Comparison of ENCODE assay signal across 1 cellular context in genomic region chr1:26168410-26169167, GRCh38.
A peak's percentile ranks its signal among the peaks of the same experiment; 100 is the strongest.
TF ChIP-seq lines count a peak whose summit lies in the region.

Gene C1orf232, minus strand, starts transcription at chr1:26168963. Its CDS starts 464 bp downstream, at chr1:26168499.

TF ChIP-seq in K562, 482 proteins besides CTCF, POLR2A, EP300 and RAD21 (continued from another document):
- TF ChIP-seq, protein P1, sequence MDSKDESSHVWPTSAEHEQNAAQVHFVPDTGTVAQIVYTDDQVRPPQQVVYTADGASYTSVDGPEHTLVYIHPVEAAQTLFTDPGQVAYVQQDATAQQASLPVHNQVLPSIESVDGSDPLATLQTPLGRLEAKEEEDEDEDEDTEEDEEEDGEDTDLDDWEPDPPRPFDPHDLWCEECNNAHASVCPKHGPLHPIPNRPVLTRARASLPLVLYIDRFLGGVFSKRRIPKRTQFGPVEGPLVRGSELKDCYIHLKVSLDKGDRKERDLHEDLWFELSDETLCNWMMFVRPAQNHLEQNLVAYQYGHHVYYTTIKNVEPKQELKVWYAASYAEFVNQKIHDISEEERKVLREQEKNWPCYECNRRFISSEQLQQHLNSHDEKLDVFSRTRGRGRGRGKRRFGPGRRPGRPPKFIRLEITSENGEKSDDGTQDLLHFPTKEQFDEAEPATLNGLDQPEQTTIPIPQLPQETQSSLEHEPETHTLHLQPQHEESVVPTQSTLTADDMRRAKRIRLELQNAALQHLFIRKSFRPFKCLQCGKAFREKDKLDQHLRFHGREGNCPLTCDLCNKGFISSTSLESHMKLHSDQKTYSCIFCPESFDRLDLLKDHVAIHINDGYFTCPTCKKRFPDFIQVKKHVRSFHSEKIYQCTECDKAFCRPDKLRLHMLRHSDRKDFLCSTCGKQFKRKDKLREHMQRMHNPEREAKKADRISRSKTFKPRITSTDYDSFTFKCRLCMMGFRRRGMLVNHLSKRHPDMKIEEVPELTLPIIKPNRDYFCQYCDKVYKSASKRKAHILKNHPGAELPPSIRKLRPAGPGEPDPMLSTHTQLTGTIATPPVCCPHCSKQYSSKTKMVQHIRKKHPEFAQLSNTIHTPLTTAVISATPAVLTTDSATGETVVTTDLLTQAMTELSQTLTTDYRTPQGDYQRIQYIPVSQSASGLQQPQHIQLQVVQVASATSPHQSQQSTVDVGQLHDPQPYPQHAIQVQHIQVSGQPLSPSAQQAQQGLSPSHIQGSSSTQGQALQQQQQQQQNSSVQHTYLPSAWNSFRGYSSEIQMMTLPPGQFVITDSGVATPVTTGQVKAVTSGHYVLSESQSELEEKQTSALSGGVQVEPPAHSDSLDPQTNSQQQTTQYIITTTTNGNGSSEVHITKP (IDR thresholded peaks at IDR 0.05; ENCODE audit: partially characterized antibody): peak; percentile 8
